9 cellular contexts compared by ENCODE assay signal in genomic region chr1:20187103-20187812, GRCh38. TPM values are rescaled to one million over a fixed set of nuclear protein-coding genes. Genes with fewer than 3 reads are reported as not detected.
DNase-seq lines count a peak whose midpoint lies in the region; ATAC-seq lines count a peak whose summit lies in the region.
"Had no signal": no experiment of that assay in that cellular context is flagged by ENCODE, and none has a peak within 500 bp of the region (broad histone marks: within the 10 kb centered on the region; RNA-seq: fewer than 3 reads in every experiment).

No MANE protein-coding gene starts in this region.

- H3K4me1 Mint-ChIP-seq in activated CD4-positive, alpha-beta T cell treated with anti-CD3 and anti-CD28 coated beads, Interleukin-2, amount 10 ng/mL, durations not matched to agents 7 days and 5 days: peaks cover 47% of the 10 kb centered on the region

- peak in 2 of 3 experiments; percentile 35 to 68 for DNase-seq in NCI-H1417 (lab: John Stamatoyannopoulos, UW)
- no peak for DNase-seq in NCI-H1417 treated with DMSO at 0.1 percent for 48 hours (lab: John Stamatoyannopoulos, UW)
- peak; percentile 26 for DNase-seq in activated CD4-positive, alpha-beta T cell treated with anti-CD3 and anti-CD28 coated beads, Interleukin-2, amount 10 ng/mL, durations not matched to agents 7 days and 5 days
- peak; percentile 13 to 34 for DNase-seq in stimulated activated CD8-positive, alpha-beta memory T cell treated with anti-CD3 and anti-CD28 coated beads, Interleukin-2, amount 100 ng/mL, for 48 hours (ENCODE audit: low read depth in 2 of 2)
- no peak for DNase-seq in NCI-H1048 (lab: John Stamatoyannopoulos, UW)

- H3K27me3 Mint-ChIP-seq in activated CD4-positive, alpha-beta T cell treated with anti-CD3 and anti-CD28 coated beads, Interleukin-2, amount 10 ng/mL, durations not matched to agents 7 days and 5 days: peaks cover 33% of the 10 kb centered on the region

- H3K27ac Mint-ChIP-seq in activated CD4-positive, alpha-beta T cell treated with anti-CD3 and anti-CD28 coated beads, Interleukin-2, amount 10 ng/mL, durations not matched to agents 7 days and 5 days: peak overlapping the region; percentile 58

- peak; percentile 71 for ATAC-seq in esophagus mucosa
- ATAC-seq in HG03025 (IDR thresholded peaks at IDR 0.05; ENCODE audit: low FRiP score, unreplicated experiment): no peak
- ATAC-seq in HG02678 (IDR thresholded peaks at IDR 0.05; ENCODE audit: unreplicated experiment): no peak

- no peaks in the 10 kb centered on the region for H3K36me3 Mint-ChIP-seq in activated CD4-positive, alpha-beta T cell treated with anti-CD3 and anti-CD28 coated beads, Interleukin-2, amount 10 ng/mL, durations not matched to agents 7 days and 5 days (ENCODE audit: low read depth)

- peak overlapping the region; percentile 0 for H3K4me3 Mint-ChIP-seq in activated CD4-positive, alpha-beta T cell treated with anti-CD3 and anti-CD28 coated beads, Interleukin-2, amount 10 ng/mL, durations not matched to agents 7 days and 5 days

- CTCF ChIA-PET in activated CD4-positive, alpha-beta T cell treated with anti-CD3 and anti-CD28 coated beads, Interleukin-2, amount 10 ng/mL, durations not matched to agents 7 days and 5 days (lab: Charles Lee): interaction anchor here (1.1 to 2.2 kb wide), 4 partner anchors 8 to 307 kb away, joined by 3 to 11 read pairs (median 4); no protein-coding TSS in a partner anchor

- POLR2A ChIA-PET in activated CD4-positive, alpha-beta T cell treated with anti-CD3 and anti-CD28 coated beads, Interleukin-2, amount 10 ng/mL, durations not matched to agents 7 days and 5 days (lab: Charles Lee): no interaction called here

- no peaks in the 10 kb centered on the region for H3K9me3 Mint-ChIP-seq in activated CD4-positive, alpha-beta T cell treated with anti-CD3 and anti-CD28 coated beads, Interleukin-2, amount 10 ng/mL, durations not matched to agents 7 days and 5 days

RNA-seq across cellular contexts. Expression of gene PLA2G2C, which starts 0.9 kb away (rescaled TPM):
- total RNA-seq in activated CD4-positive, alpha-beta T cell treated with anti-CD3 and anti-CD28 coated beads, Interleukin-2, amount 10 ng/mL, durations not matched to agents 7 days and 5 days: not detected
- total RNA-seq in esophagus mucosa: 0.48 TPM
- total RNA-seq: A673 had no signal

RNA-seq across cellular contexts. Expression of gene UBXN10, which starts 1.4 kb away (rescaled TPM):
- total RNA-seq in activated CD4-positive, alpha-beta T cell treated with anti-CD3 and anti-CD28 coated beads, Interleukin-2, amount 10 ng/mL, durations not matched to agents 7 days and 5 days: under 1 TPM; 0.21 to 0.22 TPM
- 0.04 TPM for total RNA-seq in esophagus mucosa
- total RNA-seq: A673 had no signal

RNA-seq across cellular contexts. Expression of gene PLA2G2F, which starts 48.1 kb away (rescaled TPM):
- total RNA-seq in activated CD4-positive, alpha-beta T cell treated with anti-CD3 and anti-CD28 coated beads, Interleukin-2, amount 10 ng/mL, durations not matched to agents 7 days and 5 days: not detected
- 0.04 TPM for total RNA-seq in esophagus mucosa
- total RNA-seq: A673 had no signal

Comparison
In these comparisons a context has a peak if more than half of its experiments do, and no peak if none do; other contexts are left out.
1. DNase-seq: peak in NCI-H1417 (2 of 3), activated CD4-positive, alpha-beta T cell treated with anti-CD3 and anti-CD28 coated beads, Interleukin-2, amount 10 ng/mL, durations not matched to agents 7 days and 5 days (single experiment) and stimulated activated CD8-positive, alpha-beta memory T cell treated with anti-CD3 and anti-CD28 coated beads, Interleukin-2, amount 100 ng/mL, for 48 hours (2 of 2); none in NCI-H1417 treated with DMSO at 0.1 percent for 48 hours (single experiment) and NCI-H1048 (single experiment).